Comparison of ENCODE assay signal across 26 cellular contexts in the genomic region with DNA sequence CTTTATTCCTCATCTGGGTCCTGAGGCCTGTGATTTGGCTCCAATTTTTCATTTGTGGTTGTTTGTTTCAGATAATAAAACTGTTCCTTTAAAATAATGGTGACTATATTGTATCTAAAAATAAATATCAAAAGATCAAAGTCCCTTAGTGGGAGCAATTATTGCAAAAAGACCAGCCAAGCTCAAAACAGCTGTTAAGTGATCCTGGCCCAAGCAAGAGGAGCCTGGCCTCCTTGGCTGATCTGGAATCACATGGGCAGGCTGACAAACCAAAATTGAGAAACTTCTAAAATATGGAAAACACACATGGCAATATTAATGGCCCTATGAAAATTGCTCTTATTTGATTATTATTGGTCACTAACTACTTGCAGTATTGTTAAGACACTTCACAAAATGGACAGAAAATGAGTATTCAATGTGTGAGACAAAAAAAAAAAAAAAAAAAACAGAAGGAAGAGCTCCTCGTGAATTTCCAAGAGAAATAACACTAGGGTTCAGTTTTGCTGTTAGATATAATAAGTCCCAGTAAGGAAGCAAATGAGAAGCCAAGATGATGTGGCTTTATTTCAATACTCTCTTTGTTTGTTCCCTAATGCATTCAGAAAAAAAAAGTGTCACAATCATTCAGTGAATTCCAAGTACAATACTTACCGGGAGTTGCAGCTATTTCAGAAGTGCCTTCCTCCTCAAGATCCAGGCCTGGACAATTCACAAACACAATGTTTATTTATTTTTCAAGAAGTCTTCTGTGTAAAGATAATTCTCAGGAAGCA.
DNase-seq lines count a peak whose midpoint lies in the region; FAIRE-seq and TF ChIP-seq lines count a peak whose summit lies in the region.
"Had no signal": no experiment of that assay in that cellular context is flagged by ENCODE, and none has a peak within 500 bp of the region (broad histone marks: within the 10 kb centered on the region; RNA-seq: fewer than 3 reads in every experiment).

No MANE protein-coding gene starts in this region.

- H3K4me3 Mint-ChIP-seq in neural progenitor cell = no peak overlapping the region
- H3K4me3 Mint-ChIP-seq: activated CD4-positive, alpha-beta memory T cell treated with anti-CD3 and anti-CD28 coated beads for 36 hours; activated naive CD8-positive, alpha-beta T cell; H9 had no signal

- H3K27me3 ChIP-seq in spleen (replicated peaks in 1 of 7) = no peaks in the 10 kb centered on the region
- no peaks in the 10 kb centered on the region for H3K27me3 ChIP-seq in neural progenitor cell
- H3K27me3 ChIP-seq: BLaER1 treated with 17β-estradiol and CSF1 and Interleukin-3, amounts not matched to agents 10 nM and 100 nM; dorsolateral prefrontal cortex; heart right ventricle; tibial nerve had no signal

- peak; percentile 90 for FAIRE-seq in frontal cortex (lab: Jason Lieb, UNC)
- FAIRE-seq: endothelial cell of umbilical vein, GM18507, TTC549 had no signal

- H3K4me1 Mint-ChIP-seq in neural progenitor cell = no peaks in the 10 kb centered on the region
- H3K4me1 Mint-ChIP-seq: H9 had no signal

- H2AFZ ChIP-seq in neural progenitor cell (replicated peaks) = no peak overlapping the region

- no peaks in the 10 kb centered on the region for H3K9me3 Mint-ChIP-seq in neural progenitor cell
- H3K9me3 Mint-ChIP-seq: activated CD4-positive, alpha-beta memory T cell treated with anti-CD3 and anti-CD28 coated beads for 36 hours; H9 had no signal

- no peak overlapping the region for H3K9ac ChIP-seq in neural progenitor cell
- H3K9ac ChIP-seq: BLaER1 treated with 17β-estradiol and CSF1 and Interleukin-3, amounts not matched to agents 10 nM and 100 nM had no signal

- no peaks in the 10 kb centered on the region for H3K79me2 ChIP-seq in neural progenitor cell (ENCODE audit: low read depth)

- no peak overlapping the region for H3K4me2 ChIP-seq in neural progenitor cell
- H3K4me2 ChIP-seq: BLaER1 treated with 17β-estradiol and CSF1 and Interleukin-3, amounts not matched to agents 10 nM and 100 nM; smooth muscle cell had no signal

- no peaks in the 10 kb centered on the region for H4K20me1 ChIP-seq in neural progenitor cell (ENCODE audit: low read depth)
- H4K20me1 ChIP-seq: BLaER1 treated with 17β-estradiol and CSF1 and Interleukin-3, amounts not matched to agents 10 nM and 100 nM had no signal

- H3K27ac ChIP-seq in caudate nucleus (ENCODE audit: low read depth, low read length) (peak overlapping the region; percentile 11), spleen (no peak overlapping the region), neural progenitor cell (no peak overlapping the region)
- H3K27ac ChIP-seq: BLaER1 treated with 17β-estradiol and CSF1 and Interleukin-3, amounts not matched to agents 10 nM and 100 nM; heart right ventricle; SK-N-MC had no signal

- H3K4me1 ChIP-seq in spleen = no peaks in the 10 kb centered on the region
- H3K4me1 ChIP-seq in neural progenitor cell = no peaks in the 10 kb centered on the region
- H3K4me1 ChIP-seq: BLaER1 treated with 17β-estradiol and CSF1 and Interleukin-3, amounts not matched to agents 10 nM and 100 nM; heart right ventricle had no signal

- peaks cover 5% of the 10 kb centered on the region for H3K27me3 Mint-ChIP-seq in neural progenitor cell (ENCODE audit: insufficient read depth, low read depth)
- H3K27me3 Mint-ChIP-seq: activated CD4-positive, alpha-beta memory T cell treated with anti-CD3 and anti-CD28 coated beads for 36 hours; activated naive CD8-positive, alpha-beta T cell had no signal

- no peak overlapping the region for H3K27ac Mint-ChIP-seq in neural progenitor cell
- H3K27ac Mint-ChIP-seq: activated CD4-positive, alpha-beta memory T cell treated with anti-CD3 and anti-CD28 coated beads for 36 hours; activated naive CD8-positive, alpha-beta T cell; H9 had no signal

- WGBS in spleen, 5 donors = 44 to 60% (median 45%) methylated on average over 2 of the region's 2 CpGs

- H3K36me3 Mint-ChIP-seq in neural progenitor cell = no peaks in the 10 kb centered on the region
- H3K36me3 Mint-ChIP-seq: activated CD4-positive, alpha-beta memory T cell treated with anti-CD3 and anti-CD28 coated beads for 36 hours; activated naive CD8-positive, alpha-beta T cell had no signal

- no peaks in the 10 kb centered on the region for H3F3A ChIP-seq in neural progenitor cell (ENCODE audit: low read depth)

- peak; percentile 96 for DNase-seq in COLO829 (ENCODE audit: low spot score)
- peak in 2 of 61 donors; percentile 1 to 4 for DNase-seq in caudate nucleus (lab: John Stamatoyannopoulos, UW)
- peak; percentile 11 to 12 for DNase-seq in frontal cortex (ENCODE audit: low spot score in 2 of 2)
- DNase-seq in putamen (ENCODE audit: low spot score) = peak; percentile 61
- no peak for DNase-seq in spleen
- DNase-seq in ureter (ENCODE audit: low spot score) = no peak
- no peak for DNase-seq in neural progenitor cell (ENCODE audit: low spot score)
- DNase-seq: ACHN; activated CD4-positive, alpha-beta memory T cell treated with anti-CD3 and anti-CD28 coated beads for 36 hours; central memory CD4-positive, alpha-beta T cell; dorsolateral prefrontal cortex; H9; mesendoderm; NCI-H1417 treated with DMSO at 0.1 percent for 48 hours; NCI-H2081 treated with DMSO at 0.1 percent for 48 hours; NCI-H774; stimulated activated CD4-positive, alpha-beta T cell treated with anti-CD3 and anti-CD28 coated beads, Interleukin-2, amount 100 ng/mL, for 24 hours had no signal

- TF ChIP-seq POLR2A in spleen (IDR thresholded peaks at IDR 0.05) = no peak

- TF ChIP-seq CTCF in spleen (IDR thresholded peaks at IDR 0.05 in 8 of 11, conservative IDR thresholded peaks at IDR 0.05 in 3 of 11) (no peak), neural progenitor cell (IDR thresholded peaks at IDR 0.05) (no peak)

- H3K4me3 ChIP-seq in spleen (no peak overlapping the region), neural progenitor cell (no peak overlapping the region)
- H3K4me3 ChIP-seq: BLaER1 treated with 17β-estradiol and CSF1 and Interleukin-3, amounts not matched to agents 10 nM and 100 nM; dorsolateral prefrontal cortex; heart right ventricle; SK-N-MC; smooth muscle cell; tibial nerve had no signal

- H3K9me3 ChIP-seq in spleen = no peaks in the 10 kb centered on the region
- H3K9me3 ChIP-seq in neural progenitor cell (ENCODE audit: low read depth) = no peaks in the 10 kb centered on the region

- intact Hi-C loops in spleen (cut with DNase I; ENCODE audit: low total_unique reads) = no loop called here

- H3K36me3 ChIP-seq in spleen = no peaks in the 10 kb centered on the region
- H3K36me3 ChIP-seq in neural progenitor cell = no peaks in the 10 kb centered on the region
- H3K36me3 ChIP-seq: BLaER1 treated with 17β-estradiol and CSF1 and Interleukin-3, amounts not matched to agents 10 nM and 100 nM; heart right ventricle; tibial nerve had no signal

Comparison
In these comparisons a context has a peak if more than half of its experiments do, and no peak if none do; other contexts are left out.
1. DNase-seq: peak in COLO829 (single experiment), frontal cortex (2 of 2) and putamen (single experiment); none in spleen (single experiment), ureter (single experiment) and neural progenitor cell (single experiment).